In genomic region chr14:104147346-104148125, GRCh38 we compare ENCODE assay signal across 25 cellular contexts. TPM values are rescaled to one million over a fixed set of nuclear protein-coding genes. Genes with fewer than 3 reads are reported as not detected.
DNase-seq lines count a peak whose midpoint lies in the region; ATAC-seq and TF ChIP-seq lines count a peak whose summit lies in the region.
"Had no signal": no experiment of that assay in that cellular context is flagged by ENCODE, and none has a peak within 500 bp of the region (broad histone marks: within the 10 kb centered on the region; RNA-seq: fewer than 3 reads in every experiment).

No MANE protein-coding gene starts in this region.

- peaks cover 64% of the 10 kb centered on the region for H3K4me1 ChIP-seq in left ventricle myocardium inferior
- H3K4me1 ChIP-seq in OCI-LY7 (ENCODE audit: insufficient read depth, low read length, poor library complexity, severe bottlenecking), result no peaks in the 10 kb centered on the region
- H3K4me1 ChIP-seq: SJSA1 had no signal

- H3K4me3 ChIP-seq in left ventricle myocardium inferior, result no peak overlapping the region
- H3K4me3 ChIP-seq in OCI-LY7 (ENCODE audit: low read depth, low read length, poor library complexity, severe bottlenecking), result no peak overlapping the region
- H3K4me3 ChIP-seq: A549, hepatocyte, SJSA1 had no signal

- H3K79me2 ChIP-seq in OCI-LY7 (ENCODE audit: insufficient read depth, low read depth, low read length), result no peaks in the 10 kb centered on the region
- H3K79me2 ChIP-seq: hepatocyte had no signal

- H3K4me3 Mint-ChIP-seq in natural killer cell treated with Interleukin-12 subunit alpha and Interleukin-12 subunit beta and Interleukin-15 and Interleukin-18, amount 100 ng/mL, for 72 hours, result no peak overlapping the region
- H3K4me3 Mint-ChIP-seq in natural killer cell (no peak overlapping the region), nephron (peak overlapping the region in 2 of 3 experiments; percentile 40 to 62)

- no peak for ATAC-seq in natural killer cell treated with Interleukin-12 subunit alpha and Interleukin-12 subunit beta and Interleukin-15 and Interleukin-18, amount 100 ng/mL, for 72 hours
- ATAC-seq in natural killer cell (no peak), GM21367 (IDR thresholded peaks at IDR 0.05; ENCODE audit: unreplicated experiment) (no peak), HG03521 (IDR thresholded peaks at IDR 0.05; ENCODE audit: unreplicated experiment) (no peak)
- ATAC-seq: A549, PC-3, T-helper 17 cell had no signal

- no peaks in the 10 kb centered on the region for H3K36me3 Mint-ChIP-seq in natural killer cell treated with Interleukin-12 subunit alpha and Interleukin-12 subunit beta and Interleukin-15 and Interleukin-18, amount 100 ng/mL, for 72 hours
- H3K36me3 Mint-ChIP-seq in natural killer cell (no peaks in the 10 kb centered on the region), nephron (ENCODE audit: low read depth) (no peaks in the 10 kb centered on the region)

- peak; percentile 51 for DNase-seq in natural killer cell treated with Interleukin-12 subunit alpha and Interleukin-12 subunit beta and Interleukin-15 and Interleukin-18, amount 100 ng/mL, for 72 hours (ENCODE audit: low spot score)
- DNase-seq in natural killer cell (no peak), left ventricle myocardium inferior (peak; percentile 10), DMS153 treated with DMSO at 0.1 percent for 48 hours (lab: John Stamatoyannopoulos, UW; ENCODE audit: unreplicated experiment) (no peak), OCI-LY7 (ENCODE audit: low spot score) (no peak)
- DNase-seq: activated CD4-positive, alpha-beta T cell treated with anti-CD3 and anti-CD28 coated beads, Interleukin-2, amount 50 U/mL, for 4 hours; activated gamma-delta T cell; activated T-cell treated with anti-CD3 and anti-CD28 coated beads for 4 hours; C1 segment of cervical spinal cord; cortex of kidney; KG1; midbrain; MV-4-11; NCI-H1694; NCI-H774; PC-3; stimulated activated CD8-positive, alpha-beta memory T cell treated with anti-CD3 and anti-CD28 coated beads, Interleukin-4, amount 100 ng/mL, for 48 hours had no signal

- no peaks in the 10 kb centered on the region for H3K27me3 Mint-ChIP-seq in natural killer cell treated with Interleukin-12 subunit alpha and Interleukin-12 subunit beta and Interleukin-15 and Interleukin-18, amount 100 ng/mL, for 72 hours
- H3K27me3 Mint-ChIP-seq in natural killer cell (ENCODE audit: low read depth in 2 of 2) (no peaks in the 10 kb centered on the region), nephron (ENCODE audit: low read depth) (peaks cover 11% of the 10 kb centered on the region)

- H2AFZ ChIP-seq in OCI-LY7 (ENCODE audit: low read length), result no peak overlapping the region
- H2AFZ ChIP-seq: hepatocyte had no signal

- no peaks in the 10 kb centered on the region for H4K20me1 ChIP-seq in OCI-LY7 (ENCODE audit: insufficient read depth, low read length)

- no peaks in the 10 kb centered on the region for H3K9me3 Mint-ChIP-seq in natural killer cell treated with Interleukin-12 subunit alpha and Interleukin-12 subunit beta and Interleukin-15 and Interleukin-18, amount 100 ng/mL, for 72 hours
- H3K9me3 Mint-ChIP-seq in natural killer cell, result no peaks in the 10 kb centered on the region
- no peaks in the 10 kb centered on the region for H3K9me3 Mint-ChIP-seq in nephron

- no peak overlapping the region for H3K27ac Mint-ChIP-seq in natural killer cell treated with Interleukin-12 subunit alpha and Interleukin-12 subunit beta and Interleukin-15 and Interleukin-18, amount 100 ng/mL, for 72 hours
- H3K27ac Mint-ChIP-seq in natural killer cell (no peak overlapping the region), nephron (peak overlapping the region; percentile 92 to 97 (median 97))
- H3K27ac Mint-ChIP-seq: T-helper 17 cell had no signal

- no peak for TF ChIP-seq CTCF in natural killer cell (IDR thresholded peaks at IDR 0.05)
- no peak for TF ChIP-seq CTCF in left ventricle myocardium inferior (IDR thresholded peaks at IDR 0.05; ENCODE audit: borderline replicate concordance)
- TF ChIP-seq CTCF in nephron (IDR thresholded peaks at IDR 0.05; ENCODE audit: unreplicated experiment in 3 of 3), result no peak
- TF ChIP-seq CTCF in OCI-LY7 (conservative IDR thresholded peaks at IDR 0.05; ENCODE audit: low read length), result no peak

- no peaks in the 10 kb centered on the region for H3K9me2 ChIP-seq in OCI-LY7 (ENCODE audit: insufficient read depth, low read length)

- H3K36me3 ChIP-seq in left ventricle myocardium inferior (no peaks in the 10 kb centered on the region), OCI-LY7 (ENCODE audit: insufficient read depth, low read length) (no peaks in the 10 kb centered on the region)
- H3K36me3 ChIP-seq: SJSA1 had no signal

- no peaks in the 10 kb centered on the region for H3K4me1 Mint-ChIP-seq in natural killer cell treated with Interleukin-12 subunit alpha and Interleukin-12 subunit beta and Interleukin-15 and Interleukin-18, amount 100 ng/mL, for 72 hours (ENCODE audit: low read depth in 2 of 2)
- no peaks in the 10 kb centered on the region for H3K4me1 Mint-ChIP-seq in natural killer cell
- H3K4me1 Mint-ChIP-seq in nephron, result peaks cover 27% of the 10 kb centered on the region

- CTCF ChIA-PET in OCI-LY7 (lab: Charles Lee; ENCODE audit: unreplicated experiment), result no interaction called here

- BruUV-seq in OCI-LY7 (replicated peaks; lab: Mats Ljungman, UMichigan), result no TSS peak

- intact Hi-C loops in natural killer cell (cut with micrococcal nuclease), result no loop called here
- intact Hi-C loops in left ventricle myocardium inferior (cut with micrococcal nuclease), result no loop called here
- intact Hi-C loops in OCI-LY7 (cut with micrococcal nuclease; ENCODE audit: unreplicated experiment), result no loop called here

- H3K27ac ChIP-seq in left ventricle myocardium inferior (replicated peaks) (no peak overlapping the region), OCI-LY7 (ENCODE audit: low read depth, low read length, poor library complexity, severe bottlenecking) (no peak overlapping the region)
- H3K27ac ChIP-seq: A549, SJSA1, VCaP had no signal

- no peaks in the 10 kb centered on the region for H3K27me3 ChIP-seq in left ventricle myocardium inferior (ENCODE audit: low read depth)
- H3K27me3 ChIP-seq: hepatocyte had no signal

- no peak overlapping the region for H3K4me2 ChIP-seq in OCI-LY7 (ENCODE audit: low read length)
- H3K4me2 ChIP-seq: A549, hepatocyte had no signal

- POLR2A ChIA-PET in OCI-LY7 (lab: Charles Lee), result no interaction called here

- H3K9me3 ChIP-seq in left ventricle myocardium inferior (replicated peaks) (no peaks in the 10 kb centered on the region), OCI-LY7 (ENCODE audit: low read length) (no peaks in the 10 kb centered on the region)
- H3K9me3 ChIP-seq: A549, SJSA1 had no signal

RNA-seq across cellular contexts. Expression of gene KIF26A, which starts 9.1 kb away (rescaled TPM):
- total RNA-seq in natural killer cell treated with Interleukin-12 subunit alpha and Interleukin-12 subunit beta and Interleukin-15 and Interleukin-18, amount 100 ng/mL, for 72 hours, result not detected
- total RNA-seq in natural killer cell (not detected), left ventricle myocardium inferior (6.5 TPM), OCI-LY7 (2022) (not detected in 2 replicates)
- total RNA-seq in OCI-LY7 (2014; rRNA removed; shearing (Covaris generic)), result not detected in 2 replicates

Comparison
In these comparisons a context has a peak if more than half of its experiments do, and no peak if none do; other contexts are left out.
1. DNase-seq: peak in natural killer cell treated with Interleukin-12 subunit alpha and Interleukin-12 subunit beta and Interleukin-15 and Interleukin-18, amount 100 ng/mL, for 72 hours (single experiment) and left ventricle myocardium inferior (single experiment); none in natural killer cell (single experiment), DMS153 treated with DMSO at 0.1 percent for 48 hours (single experiment) and OCI-LY7 (single experiment).
2. H3K27ac Mint-ChIP-seq: peak in nephron (3 of 3); none in natural killer cell treated with Interleukin-12 subunit alpha and Interleukin-12 subunit beta and Interleukin-15 and Interleukin-18, amount 100 ng/mL, for 72 hours (0 of 2) and natural killer cell (0 of 2).
3. H3K4me3 Mint-ChIP-seq: peak in nephron (2 of 3); none in natural killer cell treated with Interleukin-12 subunit alpha and Interleukin-12 subunit beta and Interleukin-15 and Interleukin-18, amount 100 ng/mL, for 72 hours (single experiment) and natural killer cell (single experiment).